Comparison of ENCODE assay signal across 14 cellular contexts in the genomic region with DNA sequence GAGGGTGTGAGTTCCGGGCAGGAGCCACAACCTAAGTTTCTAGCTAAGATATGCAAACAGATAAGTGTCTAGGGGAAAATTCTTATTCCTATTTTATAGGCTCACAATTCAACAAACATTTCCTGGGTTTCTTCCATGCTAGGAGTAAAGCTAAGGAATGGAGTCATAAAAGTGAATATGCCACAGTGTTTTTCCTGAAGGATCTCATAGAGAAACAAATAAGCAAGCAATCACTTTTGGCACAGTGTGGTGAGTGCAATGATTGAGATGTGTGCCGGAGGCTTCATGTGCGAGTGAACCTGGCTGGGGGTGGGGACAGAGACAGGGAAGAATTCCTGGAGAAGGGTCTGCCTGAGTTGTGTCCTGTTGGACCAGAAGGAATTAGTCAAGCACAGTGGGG.
DNase-seq lines count a peak whose midpoint lies in the region; ATAC-seq and TF ChIP-seq lines count a peak whose summit lies in the region.
"Had no signal": no experiment of that assay in that cellular context is flagged by ENCODE, and none has a peak within 500 bp of the region (broad histone marks: within the 10 kb centered on the region; RNA-seq: fewer than 3 reads in every experiment).

No MANE protein-coding gene starts in this region.

- intact Hi-C loops in body of pancreas (cut with DNase I): no loop called here

- H3K9me2 ChIP-seq in SK-N-SH: no peaks in the 10 kb centered on the region

- TF ChIP-seq POLR2A in body of pancreas (IDR thresholded peaks at IDR 0.05): no peak

- H3K36me3 ChIP-seq in SK-N-SH (replicated peaks in 1 of 2; ENCODE audit: control insufficient read depth in 1 of 2, insufficient read depth in 2 of 2, low read length in 1 of 2): no peaks in the 10 kb centered on the region
- H3K36me3 ChIP-seq in MG63: no peaks in the 10 kb centered on the region
- H3K36me3 ChIP-seq in body of pancreas (replicated peaks in 1 of 2; ENCODE audit: insufficient read depth in 1 of 2, low read depth in 2 of 2): no peaks in the 10 kb centered on the region
- H3K36me3 ChIP-seq in skeletal muscle satellite cell (ENCODE audit: insufficient read depth, low read length): no peaks in the 10 kb centered on the region

- no peak for TF ChIP-seq EP300 in SK-N-SH (IDR thresholded peaks at IDR 0.05; ENCODE audit: borderline replicate concordance in 1 of 2, low read depth in 1 of 2, low read length in 1 of 2)

- H3F3A ChIP-seq in SK-N-SH (replicated peaks; ENCODE audit: insufficient read depth): no peaks in the 10 kb centered on the region

- ATAC-seq in SK-N-SH treated with all-trans-retinoic acid at 6 μM for 48 hours (no peak), body of pancreas (no peak), GM19351 (IDR thresholded peaks at IDR 0.05; ENCODE audit: unreplicated experiment) (no peak)
- ATAC-seq: GM12878 had no signal

- H3K9ac ChIP-seq in SK-N-SH (no peak overlapping the region), skeletal muscle satellite cell (ENCODE audit: low read depth, low read length) (no peak overlapping the region)

- WGBS in SK-N-SH (ENCODE audit: low lambda C conversion rate): 78% methylated on average over 3 of the region's 3 CpGs
- 24 to 29% methylated on average over 3 of the region's 3 CpGs for WGBS in body of pancreas, 2 donors

- no peak overlapping the region for H3K4me3 ChIP-seq in SK-N-SH (ENCODE audit: low read depth in 2 of 2, low read length in 1 of 2)
- no peak overlapping the region for H3K4me3 ChIP-seq in MG63
- H3K4me3 ChIP-seq in body of pancreas: no peak overlapping the region
- no peak overlapping the region for H3K4me3 ChIP-seq in skeletal muscle satellite cell (ENCODE audit: low read length)
- H3K4me3 ChIP-seq: GM12878 had no signal

- no peak overlapping the region; the same call in 1 of the 2 replicates for H3K4me2 ChIP-seq in SK-N-SH
- peak overlapping the region; percentile 82 for H3K4me2 ChIP-seq in skeletal muscle satellite cell (ENCODE audit: low read length)

- H3K9me3 ChIP-seq in SK-N-SH (no peaks in the 10 kb centered on the region), MG63 (0 out of 2 replicates have a peak, but pooled peaks cover 2% of the 10 kb centered on the region), body of pancreas (no peaks in the 10 kb centered on the region), skeletal muscle satellite cell (replicated peaks; ENCODE audit: low read length) (no peaks in the 10 kb centered on the region)

- H2AFZ ChIP-seq in SK-N-SH (ENCODE audit: low read depth): peak overlapping the region; percentile 54; the same call in 1 of the 2 replicates

- no peaks in the 10 kb centered on the region for H3K79me2 ChIP-seq in SK-N-SH (ENCODE audit: insufficient read depth)

- POLR2A ChIA-PET in SK-N-SH (lab: Yijun Ruan, JAX): no interaction called here

- peaks cover 0 to 4% of the 10 kb centered on the region in 2 experiments; a peak in 1 of 4 replicates for H3K4me1 ChIP-seq in SK-N-SH (ENCODE audit: control insufficient read depth in 1 of 2, insufficient read depth in 2 of 2, low read depth in 1 of 2, low read length in 1 of 2)
- H3K4me1 ChIP-seq in body of pancreas: peaks cover 73% of the 10 kb centered on the region
- peaks cover 24% of the 10 kb centered on the region for H3K4me1 ChIP-seq in skeletal muscle satellite cell (ENCODE audit: control insufficient read depth, insufficient read depth, low read length)

- H3K27me3 ChIP-seq in SK-N-SH (ENCODE audit: insufficient read depth): no peaks in the 10 kb centered on the region
- no peaks in the 10 kb centered on the region for H3K27me3 ChIP-seq in MG63
- H3K27me3 ChIP-seq in body of pancreas: no peaks in the 10 kb centered on the region
- peaks cover 3% of the 10 kb centered on the region for H3K27me3 ChIP-seq in skeletal muscle satellite cell (ENCODE audit: control insufficient read depth, insufficient read depth, low read length)

- DNase-seq in SK-N-SH: no peak
- DNase-seq in MG63: peak; percentile 21
- DNase-seq in body of pancreas: no peak
- no peak for DNase-seq in NCI-H345 (lab: John Stamatoyannopoulos, UW)
- no peak for DNase-seq in NOMO-1 treated with DMSO at 0.1 percent for 48 hours (lab: John Stamatoyannopoulos, UW; ENCODE audit: unreplicated experiment)
- DNase-seq: 8988T, DMS53, NCI-H1092 treated with DMSO at 0.1 percent for 48 hours, NCI-H2029, NCI-H510A treated with DMSO at 0.1 percent for 48 hours had no signal

- H3K27ac ChIP-seq in SK-N-SH (ENCODE audit: low read depth in 2 of 2, low read length in 1 of 2) (no peak overlapping the region), body of pancreas (peak overlapping the region in 3 of 4 donors; percentile 72 to 79 (median 74))

- TF ChIP-seq CTCF in SK-N-SH (IDR thresholded peaks at IDR 0.05): no peak
- no peak for TF ChIP-seq CTCF in body of pancreas (IDR thresholded peaks at IDR 0.05)

- CTCF ChIA-PET in SK-N-SH (lab: Yijun Ruan, JAX): interaction anchor here (0.6 to 10.1 kb wide), 39 partner anchors 10 to 490 kb away, joined by 3 to 192 read pairs (median 7); a partner anchor contains a TSS

- TF ChIP-seq RAD21 in SK-N-SH (IDR thresholded peaks at IDR 0.05; ENCODE audit: low read length): no peak

- H4K20me1 ChIP-seq in SK-N-SH (ENCODE audit: insufficient read depth): no peaks in the 10 kb centered on the region

TF ChIP-seq in SK-N-SH, 30 proteins besides CTCF, POLR2A, EP300 and RAD21:
- TF ChIP-seq, protein P1, sequence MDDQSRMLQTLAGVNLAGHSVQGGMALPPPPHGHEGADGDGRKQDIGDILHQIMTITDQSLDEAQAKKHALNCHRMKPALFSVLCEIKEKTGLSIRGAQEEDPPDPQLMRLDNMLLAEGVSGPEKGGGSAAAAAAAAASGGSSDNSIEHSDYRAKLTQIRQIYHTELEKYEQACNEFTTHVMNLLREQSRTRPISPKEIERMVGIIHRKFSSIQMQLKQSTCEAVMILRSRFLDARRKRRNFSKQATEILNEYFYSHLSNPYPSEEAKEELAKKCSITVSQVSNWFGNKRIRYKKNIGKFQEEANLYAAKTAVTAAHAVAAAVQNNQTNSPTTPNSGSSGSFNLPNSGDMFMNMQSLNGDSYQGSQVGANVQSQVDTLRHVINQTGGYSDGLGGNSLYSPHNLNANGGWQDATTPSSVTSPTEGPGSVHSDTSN (IDR thresholded peaks at IDR 0.05): no peak

TF ChIP-seq in SK-N-SH treated with all-trans-retinoic acid at 6 μM for 48 hours, 23 proteins besides CTCF, POLR2A, EP300 and RAD21:
- TF ChIP-seq RARB (CRISPR knock-in tag; IDR thresholded peaks at IDR 0.05): no peak
- TF ChIP-seq ZFP30 (CRISPR knock-in tag; IDR thresholded peaks at IDR 0.05): no peak
- TF ChIP-seq, protein P2, sequence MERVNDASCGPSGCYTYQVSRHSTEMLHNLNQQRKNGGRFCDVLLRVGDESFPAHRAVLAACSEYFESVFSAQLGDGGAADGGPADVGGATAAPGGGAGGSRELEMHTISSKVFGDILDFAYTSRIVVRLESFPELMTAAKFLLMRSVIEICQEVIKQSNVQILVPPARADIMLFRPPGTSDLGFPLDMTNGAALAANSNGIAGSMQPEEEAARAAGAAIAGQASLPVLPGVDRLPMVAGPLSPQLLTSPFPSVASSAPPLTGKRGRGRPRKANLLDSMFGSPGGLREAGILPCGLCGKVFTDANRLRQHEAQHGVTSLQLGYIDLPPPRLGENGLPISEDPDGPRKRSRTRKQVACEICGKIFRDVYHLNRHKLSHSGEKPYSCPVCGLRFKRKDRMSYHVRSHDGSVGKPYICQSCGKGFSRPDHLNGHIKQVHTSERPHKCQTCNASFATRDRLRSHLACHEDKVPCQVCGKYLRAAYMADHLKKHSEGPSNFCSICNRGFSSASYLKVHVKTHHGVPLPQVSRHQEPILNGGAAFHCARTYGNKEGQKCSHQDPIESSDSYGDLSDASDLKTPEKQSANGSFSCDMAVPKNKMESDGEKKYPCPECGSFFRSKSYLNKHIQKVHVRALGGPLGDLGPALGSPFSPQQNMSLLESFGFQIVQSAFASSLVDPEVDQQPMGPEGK (CRISPR knock-in tag; IDR thresholded peaks at IDR 0.05; ENCODE audit: borderline replicate concordance): no peak
- no peak for TF ChIP-seq TCF4 (CRISPR knock-in tag; IDR thresholded peaks at IDR 0.05; ENCODE audit: borderline replicate concordance)
- no peak for TF ChIP-seq ISL1 (CRISPR knock-in tag; IDR thresholded peaks at IDR 0.05)
- no peak for TF ChIP-seq TOX (CRISPR knock-in tag; IDR thresholded peaks at IDR 0.05; ENCODE audit: borderline replicate concordance)
- TF ChIP-seq CSDC2 (CRISPR knock-in tag; IDR thresholded peaks at IDR 0.05): no peak
- no peak for TF ChIP-seq BACH2 (CRISPR knock-in tag; IDR thresholded peaks at IDR 0.05; ENCODE audit: borderline replicate concordance)
- no peak for TF ChIP-seq OSR1 (CRISPR knock-in tag; IDR thresholded peaks at IDR 0.05)
- TF ChIP-seq ZNF70 (CRISPR knock-in tag; IDR thresholded peaks at IDR 0.05): no peak
- no peak for TF ChIP-seq PPARA (CRISPR knock-in tag; IDR thresholded peaks at IDR 0.05; ENCODE audit: borderline replicate concordance)
- TF ChIP-seq, protein P3, sequence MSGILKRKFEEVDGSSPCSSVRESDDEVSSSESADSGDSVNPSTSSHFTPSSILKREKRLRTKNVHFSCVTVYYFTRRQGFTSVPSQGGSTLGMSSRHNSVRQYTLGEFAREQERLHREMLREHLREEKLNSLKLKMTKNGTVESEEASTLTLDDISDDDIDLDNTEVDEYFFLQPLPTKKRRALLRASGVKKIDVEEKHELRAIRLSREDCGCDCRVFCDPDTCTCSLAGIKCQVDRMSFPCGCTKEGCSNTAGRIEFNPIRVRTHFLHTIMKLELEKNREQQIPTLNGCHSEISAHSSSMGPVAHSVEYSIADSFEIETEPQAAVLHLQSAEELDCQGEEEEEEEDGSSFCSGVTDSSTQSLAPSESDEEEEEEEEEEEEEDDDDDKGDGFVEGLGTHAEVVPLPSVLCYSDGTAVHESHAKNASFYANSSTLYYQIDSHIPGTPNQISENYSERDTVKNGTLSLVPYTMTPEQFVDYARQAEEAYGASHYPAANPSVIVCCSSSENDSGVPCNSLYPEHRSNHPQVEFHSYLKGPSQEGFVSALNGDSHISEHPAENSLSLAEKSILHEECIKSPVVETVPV (CRISPR knock-in tag; IDR thresholded peaks at IDR 0.05): no peak
- TF ChIP-seq ZNF565 (CRISPR knock-in tag; conservative IDR thresholded peaks at IDR 0.05; ENCODE audit: low read depth): no peak
- TF ChIP-seq, protein P4, sequence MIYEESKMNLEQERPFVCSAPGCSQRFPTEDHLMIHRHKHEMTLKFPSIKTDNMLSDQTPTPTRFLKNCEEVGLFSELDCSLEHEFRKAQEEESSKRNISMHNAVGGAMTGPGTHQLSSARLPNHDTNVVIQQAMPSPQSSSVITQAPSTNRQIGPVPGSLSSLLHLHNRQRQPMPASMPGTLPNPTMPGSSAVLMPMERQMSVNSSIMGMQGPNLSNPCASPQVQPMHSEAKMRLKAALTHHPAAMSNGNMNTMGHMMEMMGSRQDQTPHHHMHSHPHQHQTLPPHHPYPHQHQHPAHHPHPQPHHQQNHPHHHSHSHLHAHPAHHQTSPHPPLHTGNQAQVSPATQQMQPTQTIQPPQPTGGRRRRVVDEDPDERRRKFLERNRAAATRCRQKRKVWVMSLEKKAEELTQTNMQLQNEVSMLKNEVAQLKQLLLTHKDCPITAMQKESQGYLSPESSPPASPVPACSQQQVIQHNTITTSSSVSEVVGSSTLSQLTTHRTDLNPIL (CRISPR knock-in tag; IDR thresholded peaks at IDR 0.05; ENCODE audit: low read depth): no peak
- no peak for TF ChIP-seq ESRRG (CRISPR knock-in tag; IDR thresholded peaks at IDR 0.05)

Comparison
In these comparisons a context has a peak if more than half of its experiments do, and no peak if none do; other contexts are left out.
1. H3K27ac ChIP-seq: peak in body of pancreas (3 of 4); none in SK-N-SH (0 of 2).